ENCODE assay signal across 12 cellular contexts in the genomic region with DNA sequence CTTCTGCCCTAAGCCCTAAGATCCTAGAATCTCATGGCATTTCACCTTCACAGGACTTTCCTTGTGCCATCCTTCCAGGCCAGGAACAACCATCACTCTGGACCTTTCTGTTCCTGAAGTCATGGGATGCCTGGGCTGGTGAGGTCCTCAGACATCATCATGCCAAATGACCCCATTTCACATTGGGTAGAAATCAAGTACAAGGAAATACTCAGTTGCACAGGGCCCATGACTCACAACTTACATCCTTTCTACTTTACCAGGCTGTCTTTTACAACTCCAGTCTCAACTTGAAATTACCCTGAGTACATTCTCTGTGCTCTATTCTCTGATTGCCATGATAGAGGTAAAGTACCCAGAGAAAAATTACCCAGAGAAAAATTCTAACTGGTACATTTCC.
A peak's percentile ranks its signal among the peaks of the same experiment; 100 is the strongest.
DNase-seq lines count a peak whose midpoint lies in the region; ATAC-seq, FAIRE-seq and TF ChIP-seq lines count a peak whose summit lies in the region.
"Had no signal": no experiment of that assay in that cellular context is flagged by ENCODE, and none has a peak within 500 bp of the region (broad histone marks: within the 10 kb centered on the region; RNA-seq: fewer than 3 reads in every experiment).

No MANE protein-coding gene starts in this region.

- DNase-seq in CD8-positive, alpha-beta memory T cell, result no peak
- DNase-seq in LHCN-M2 (ENCODE audit: low read depth) (peak; percentile 26), dermis blood vessel endothelial cell (peak; percentile 57), natural killer cell (no peak), urothelium cell line (ENCODE audit: low spot score) (no peak), omental fat pad (ENCODE audit: low spot score) (no peak)
- no peak for DNase-seq in central memory CD4-positive, alpha-beta T cell
- DNase-seq: islet precursor cell, NCI-H1930, NCI-H526, ovary had no signal

- H3K36me3 Mint-ChIP-seq in CD8-positive, alpha-beta memory T cell, result no peaks in the 10 kb centered on the region
- H3K36me3 Mint-ChIP-seq in natural killer cell, result no peaks in the 10 kb centered on the region

- CTCF ChIA-PET in CD8-positive, alpha-beta memory T cell (lab: Charles Lee), result no interaction called here

- H3K27ac ChIP-seq in CD8-positive, alpha-beta memory T cell (ENCODE audit: low read depth, low read length), result no peak overlapping the region
- H3K27ac ChIP-seq: ovary had no signal

- H3K9me3 Mint-ChIP-seq in CD8-positive, alpha-beta memory T cell, result no peaks in the 10 kb centered on the region
- peaks cover 0 to 3% of the 10 kb centered on the region in 2 donors for H3K9me3 Mint-ChIP-seq in natural killer cell

- H3K27me3 ChIP-seq in CD8-positive, alpha-beta memory T cell (ENCODE audit: insufficient read depth, low read length, poor library complexity, severe bottlenecking), result no peaks in the 10 kb centered on the region
- H3K27me3 ChIP-seq: ovary had no signal

- H3K36me3 ChIP-seq in CD8-positive, alpha-beta memory T cell (ENCODE audit: insufficient read depth, low read length), result no peaks in the 10 kb centered on the region
- H3K36me3 ChIP-seq: ovary had no signal

- peak overlapping the region in 7 of 8 donors; percentile 0 to 69 (median 42) for H3K27ac Mint-ChIP-seq in CD8-positive, alpha-beta memory T cell
- H3K27ac Mint-ChIP-seq in natural killer cell, result peak overlapping the region; percentile 88 to 91

- no peak overlapping the region for H3K4me3 ChIP-seq in CD8-positive, alpha-beta memory T cell (ENCODE audit: low read length)
- H3K4me3 ChIP-seq: ovary had no signal

- no peaks in the 10 kb centered on the region for H3K27me3 Mint-ChIP-seq in CD8-positive, alpha-beta memory T cell
- no peaks in the 10 kb centered on the region for H3K27me3 Mint-ChIP-seq in natural killer cell (ENCODE audit: low read depth in 2 of 2)

- POLR2A ChIA-PET in CD8-positive, alpha-beta memory T cell (lab: Charles Lee), result interaction anchor here (0.7 kb wide), 1 partner anchor 17 kb away, joined by 3 read pairs; no protein-coding TSS in a partner anchor

- H3K4me1 Mint-ChIP-seq in CD8-positive, alpha-beta memory T cell, result peaks cover 59 to 81% (median 76%) of the 10 kb centered on the region in 3 donors
- peaks cover 76 to 85% of the 10 kb centered on the region in 2 donors for H3K4me1 Mint-ChIP-seq in natural killer cell

- no peak for TF ChIP-seq CTCF in natural killer cell (IDR thresholded peaks at IDR 0.05)
- TF ChIP-seq CTCF in omental fat pad (IDR thresholded peaks at IDR 0.05), result no peak

- intact Hi-C loops in natural killer cell (cut with micrococcal nuclease), result loop anchor here (5.0 kb wide), 1 partner anchor 35 kb away; no protein-coding TSS in a partner anchor

- peaks cover 17% of the 10 kb centered on the region for H3K4me1 ChIP-seq in CD8-positive, alpha-beta memory T cell (ENCODE audit: insufficient read depth, low read length)

- no peak for FAIRE-seq in urothelium cell line (lab: Jason Lieb, UNC)

- H3K9me3 ChIP-seq in CD8-positive, alpha-beta memory T cell (ENCODE audit: low read length), result no peaks in the 10 kb centered on the region
- H3K9me3 ChIP-seq: ovary had no signal

- ATAC-seq in natural killer cell, result peak; percentile 50 to 71 (median 59)
- no peak for ATAC-seq in omental fat pad (ENCODE audit: low FRiP score)
- ATAC-seq in HG02852 (IDR thresholded peaks at IDR 0.05; ENCODE audit: unreplicated experiment), result no peak

- peak overlapping the region in 3 of 7 donors; percentile 2 to 14 (median 10) for H3K4me3 Mint-ChIP-seq in CD8-positive, alpha-beta memory T cell
- H3K4me3 Mint-ChIP-seq in natural killer cell, result peak overlapping the region; percentile 70

Comparison
In these comparisons a context has a peak if more than half of its experiments do, and no peak if none do; other contexts are left out.
1. DNase-seq: peak in LHCN-M2 (single experiment) and dermis blood vessel endothelial cell (single experiment); none in CD8-positive, alpha-beta memory T cell (0 of 5), natural killer cell (single experiment), urothelium cell line (single experiment), omental fat pad (single experiment) and central memory CD4-positive, alpha-beta T cell (single experiment).
2. ATAC-seq: peak in natural killer cell (3 of 3); none in omental fat pad (single experiment) and HG02852 (single experiment).